In the genomic region with DNA sequence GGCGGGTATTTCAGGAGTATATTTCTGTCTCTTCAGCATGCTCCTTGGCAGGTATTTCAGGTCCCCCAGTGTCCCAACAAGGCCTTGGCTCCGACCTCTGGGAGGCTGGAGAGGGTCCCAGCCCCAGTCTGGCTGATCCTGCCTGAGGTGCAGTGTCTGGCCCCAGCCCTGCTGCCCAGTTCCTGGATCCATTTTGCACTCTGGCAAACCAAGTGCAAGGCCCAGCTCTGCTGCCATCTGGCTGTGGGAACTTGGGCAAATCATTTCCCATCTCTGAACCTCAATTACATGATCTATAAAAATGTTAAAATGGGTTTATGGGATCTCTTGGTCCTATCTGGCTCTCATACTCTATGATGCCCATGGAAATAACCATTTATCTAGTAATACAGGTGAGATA, we compare ENCODE assay signal across 11 cellular contexts.
A peak's percentile ranks its signal among the peaks of the same experiment; 100 is the strongest.
DNase-seq lines count a peak whose midpoint lies in the region; ATAC-seq, FAIRE-seq and TF ChIP-seq lines count a peak whose summit lies in the region.
"Had no signal": no experiment of that assay in that cellular context is flagged by ENCODE, and none has a peak within 500 bp of the region (broad histone marks: within the 10 kb centered on the region; RNA-seq: fewer than 3 reads in every experiment).

No MANE protein-coding gene starts in this region.

- DNase-seq in D721Med (ENCODE audit: insufficient read length, low spot score) = no peak
- DNase-seq in LNCaP clone FGC (ENCODE audit: low read depth) = peak; percentile 55
- DNase-seq in body of pancreas = peak in 2 of 4 donors; percentile 14 to 24
- peak; percentile 81 for DNase-seq in mesenteric fat pad (ENCODE audit: low spot score)
- DNase-seq in GOT3 (lab: John Stamatoyannopoulos, UW) = no peak
- DNase-seq in NCI-H1092 treated with DMSO at 0.1 percent for 48 hours (lab: John Stamatoyannopoulos, UW) = no peak
- DNase-seq: effector CD8-positive, alpha-beta T cell had no signal

- H3K27me3 ChIP-seq in body of pancreas = no peaks in the 10 kb centered on the region

- H3K36me3 ChIP-seq in body of pancreas (replicated peaks in 1 of 2; ENCODE audit: insufficient read depth in 1 of 2, low read depth in 2 of 2) = no peaks in the 10 kb centered on the region

- peaks cover 8% of the 10 kb centered on the region for H3K4me1 ChIP-seq in body of pancreas

- no peak for TF ChIP-seq POLR2A in body of pancreas (IDR thresholded peaks at IDR 0.05)

- ATAC-seq in body of pancreas (no peak), HG03342 (IDR thresholded peaks at IDR 0.05; ENCODE audit: unreplicated experiment) (no peak), GM19452 (IDR thresholded peaks at IDR 0.05; ENCODE audit: unreplicated experiment) (no peak)
- ATAC-seq: stimulated activated effector memory CD8-positive, alpha-beta T cell treated with anti-CD3 and anti-CD28 coated beads, Interleukin-12 subunit alpha, Interleukin-12 subunit beta, amount 100 ng/mL, for 72 hours had no signal

- H3K4me3 ChIP-seq in LNCaP clone FGC (ENCODE audit: low read depth, low read length) = no peak overlapping the region
- no peak overlapping the region for H3K4me3 ChIP-seq in body of pancreas

- TF ChIP-seq CTCF in D721Med (IDR thresholded peaks at IDR 0.05; ENCODE audit: insufficient read depth, missing control alignments) (peak; percentile 14), LNCaP clone FGC (IDR thresholded peaks at IDR 0.05; ENCODE audit: control insufficient read depth, extremely low read depth, insufficient read depth) (peak; percentile 80), body of pancreas (IDR thresholded peaks at IDR 0.05) (peak in 6 of 7 experiments; percentile 6 to 37 (median 26))

- no peaks in the 10 kb centered on the region for H3K9me3 ChIP-seq in body of pancreas

- 67 to 100% methylated on average over 2 of the region's 2 CpGs for WGBS in body of pancreas, 2 donors

- H3K27ac ChIP-seq in body of pancreas = no peak overlapping the region

- intact Hi-C loops in body of pancreas (cut with DNase I) = no loop called here

- no peak for FAIRE-seq in D721Med (lab: Jason Lieb, UNC)
- FAIRE-seq: GM12891 had no signal

Comparison
In these comparisons a context has a peak if more than half of its experiments do, and no peak if none do; other contexts are left out.
1. DNase-seq: peak in LNCaP clone FGC (single experiment) and mesenteric fat pad (single experiment); none in D721Med (single experiment), GOT3 (single experiment) and NCI-H1092 treated with DMSO at 0.1 percent for 48 hours (single experiment).
2. CTCF ChIP-seq: peak in every context shown above with its lines; median percentile 80 in LNCaP clone FGC; 26 in body of pancreas; 14 in D721Med.